ENCODE assay signal across 16 cellular contexts in genomic region chr5:88719434-88719833, GRCh38.
"Had no signal": no experiment of that assay in that cellular context is flagged by ENCODE, and none has a peak within 500 bp of the region (broad histone marks: within the 10 kb centered on the region; RNA-seq: fewer than 3 reads in every experiment).

No MANE protein-coding gene starts in this region.

- FAIRE-seq: endothelial cell of umbilical vein had no signal

- H3K27ac Mint-ChIP-seq: dendritic cell treated with granulocyte-macrophage colony-stimulating factor and Interleukin-4, amounts not matched to agents 40 ng/mL and 50 ng/mL, for 4 days; endodermal cell; naive thymus-derived CD4-positive, alpha-beta T cell; nephron progenitor cell; stimulated activated memory B cell treated with anti-CD40 and anti-IgM and Interleukin-4, amounts not matched to agents 10 μg/mL and 1 μg/mL and 100 μg/mL, for 72 hours; stimulated activated naive CD8-positive, alpha-beta T cell treated with anti-CD3 and anti-CD28 coated beads, Interleukin-15, Interleukin-2, amounts not matched to agents 100 ng/mL and 50 ng/mL, for 24 hours had no signal

- H3K4me1 Mint-ChIP-seq: naive thymus-derived CD4-positive, alpha-beta T cell had no signal

- H3K27me3 Mint-ChIP-seq: dendritic cell treated with granulocyte-macrophage colony-stimulating factor and Interleukin-4, amounts not matched to agents 40 ng/mL and 50 ng/mL, for 4 days; stimulated activated memory B cell treated with anti-CD40 and anti-IgM and Interleukin-4, amounts not matched to agents 10 μg/mL and 1 μg/mL and 100 μg/mL, for 72 hours had no signal

- H3K9me3 Mint-ChIP-seq: dendritic cell treated with granulocyte-macrophage colony-stimulating factor and Interleukin-4, amounts not matched to agents 40 ng/mL and 50 ng/mL, for 4 days; endodermal cell; naive thymus-derived CD4-positive, alpha-beta T cell; nephron progenitor cell; stimulated activated memory B cell treated with anti-CD40 and anti-IgM and Interleukin-4, amounts not matched to agents 10 μg/mL and 1 μg/mL and 100 μg/mL, for 72 hours; stimulated activated naive CD8-positive, alpha-beta T cell treated with anti-CD3 and anti-CD28 coated beads, Interleukin-15, Interleukin-2, amounts not matched to agents 100 ng/mL and 50 ng/mL, for 24 hours had no signal

- H3K36me3 Mint-ChIP-seq: naive thymus-derived CD4-positive, alpha-beta T cell had no signal

- H3K4me3 Mint-ChIP-seq: dendritic cell treated with granulocyte-macrophage colony-stimulating factor and Interleukin-4, amounts not matched to agents 40 ng/mL and 50 ng/mL, for 4 days; endodermal cell; naive thymus-derived CD4-positive, alpha-beta T cell; nephron progenitor cell; stimulated activated memory B cell treated with anti-CD40 and anti-IgM and Interleukin-4, amounts not matched to agents 10 μg/mL and 1 μg/mL and 100 μg/mL, for 72 hours; stimulated activated naive CD8-positive, alpha-beta T cell treated with anti-CD3 and anti-CD28 coated beads, Interleukin-15, Interleukin-2, amounts not matched to agents 100 ng/mL and 50 ng/mL, for 24 hours had no signal

- ATAC-seq: foreskin keratinocyte; naive thymus-derived CD4-positive, alpha-beta T cell; right lobe of liver; stimulated activated memory B cell treated with anti-CD40 and anti-IgM and Interleukin-4, amounts not matched to agents 10 μg/mL and 1 μg/mL and 100 μg/mL, for 72 hours; upper lobe of right lung had no signal

- DNase-seq: endodermal cell; erythroblast; foreskin keratinocyte; head of caudate nucleus; mesendoderm; naive thymus-derived CD4-positive, alpha-beta T cell; nephron progenitor cell; retina; right lobe of liver; stimulated activated CD4-positive, alpha-beta T cell treated with anti-CD3 and anti-CD28 coated beads, Interleukin-4, amount 100 ng/mL, for 24 hours; testis; upper lobe of right lung had no signal
